25 cellular contexts compared by ENCODE assay signal in the genomic region with DNA sequence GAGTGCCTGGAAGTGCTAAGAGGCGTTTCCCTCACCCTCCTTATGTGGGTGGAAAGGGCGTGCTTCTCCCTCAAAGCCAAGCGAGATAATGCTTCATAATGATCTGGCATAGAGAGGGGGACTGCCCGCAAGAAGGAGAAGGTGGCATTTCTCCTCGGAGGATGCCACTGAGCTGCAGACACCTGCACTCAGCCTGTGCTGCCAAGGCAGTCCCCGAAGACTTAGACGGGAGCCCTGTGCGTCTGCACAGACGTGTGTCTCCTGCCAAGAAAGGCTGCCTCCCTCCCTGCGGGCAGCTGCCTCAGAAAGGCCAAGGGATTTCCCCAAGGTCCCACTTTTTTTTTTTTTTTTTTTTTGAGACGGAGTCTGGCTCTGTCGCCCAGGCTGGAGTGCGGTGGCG. TPM values are rescaled to one million over a fixed set of nuclear protein-coding genes. Genes with fewer than 3 reads are reported as not detected.
A peak's percentile ranks its signal among the peaks of the same experiment; 100 is the strongest.
DNase-seq lines count a peak whose midpoint lies in the region; ATAC-seq and TF ChIP-seq lines count a peak whose summit lies in the region.
"Had no signal": no experiment of that assay in that cellular context is flagged by ENCODE, and none has a peak within 500 bp of the region (broad histone marks: within the 10 kb centered on the region; RNA-seq: fewer than 3 reads in every experiment).

No MANE protein-coding gene starts in this region.

- H3K36me3 ChIP-seq in MG63: no peaks in the 10 kb centered on the region

- peak; percentile 10 for DNase-seq in activated CD8-positive, alpha-beta T cell treated with anti-CD3 and anti-CD28 coated beads, Interleukin-2, amount 10 ng/mL, durations not matched to agents 7 days and 5 days
- no peak for DNase-seq in activated CD8-positive, alpha-beta T cell treated with anti-CD3 and anti-CD28 coated beads for 36 hours
- DNase-seq in NCI-H2171 treated with DMSO at 0.1 percent for 48 hours (lab: John Stamatoyannopoulos, UW) (peak; percentile 51), mesenteric fat pad (ENCODE audit: low spot score) (peak; percentile 60), ureter (ENCODE audit: low spot score) (peak; percentile 18), GM10266 (ENCODE audit: extremely low spot score) (no peak), MG63 (no peak)
- DNase-seq in activated T-helper 2 cell treated with anti-CD3 and anti-CD28 coated beads, Interferon-gamma antibody, Interleukin-2, Interleukin-4, amounts not matched to agents 10 μg/mL and 5 μg/mL and 100 μg/mL, durations not matched to agents 14 hours and 24 hours and 36 hours (ENCODE audit: low spot score): no peak
- DNase-seq: CD4-positive, alpha-beta memory T cell; COR-L47; DMS53; Kasumi-1; NCI-H2029; NCI-H226; NCI-H510A; NCI-H69; SHP77; SW 1271 had no signal

- H3K4me3 ChIP-seq in MG63: no peak overlapping the region
- H3K4me3 ChIP-seq: K562 had no signal

- no peak overlapping the region for H3K27ac Mint-ChIP-seq in activated CD8-positive, alpha-beta T cell treated with anti-CD3 and anti-CD28 coated beads, Interleukin-2, amount 10 ng/mL, durations not matched to agents 7 days and 5 days
- H3K27ac Mint-ChIP-seq in activated CD8-positive, alpha-beta T cell treated with anti-CD3 and anti-CD28 coated beads for 36 hours: no peak overlapping the region
- no peak overlapping the region for H3K27ac Mint-ChIP-seq in activated T-helper 2 cell treated with anti-CD3 and anti-CD28 coated beads, Interferon-gamma antibody, Interleukin-2, Interleukin-4, amounts not matched to agents 10 μg/mL and 5 μg/mL and 100 μg/mL, durations not matched to agents 14 hours and 24 hours and 36 hours
- H3K27ac Mint-ChIP-seq: CD4-positive, alpha-beta memory T cell had no signal

- no peaks in the 10 kb centered on the region for H3K4me1 Mint-ChIP-seq in activated CD8-positive, alpha-beta T cell treated with anti-CD3 and anti-CD28 coated beads, Interleukin-2, amount 10 ng/mL, durations not matched to agents 7 days and 5 days (ENCODE audit: low read depth)
- no peaks in the 10 kb centered on the region for H3K4me1 Mint-ChIP-seq in activated CD8-positive, alpha-beta T cell treated with anti-CD3 and anti-CD28 coated beads for 36 hours (ENCODE audit: low read depth)
- no peaks in the 10 kb centered on the region for H3K4me1 Mint-ChIP-seq in activated T-helper 2 cell treated with anti-CD3 and anti-CD28 coated beads, Interferon-gamma antibody, Interleukin-2, Interleukin-4, amounts not matched to agents 10 μg/mL and 5 μg/mL and 100 μg/mL, durations not matched to agents 14 hours and 24 hours and 36 hours (ENCODE audit: low read depth)
- H3K4me1 Mint-ChIP-seq: CD4-positive, alpha-beta memory T cell had no signal

- no peak for ATAC-seq in activated CD8-positive, alpha-beta T cell treated with anti-CD3 and anti-CD28 coated beads, Interleukin-2, amount 10 ng/mL, durations not matched to agents 7 days and 5 days
- no peak for ATAC-seq in activated CD8-positive, alpha-beta T cell treated with anti-CD3 and anti-CD28 coated beads for 36 hours
- ATAC-seq: K562, Panc1 had no signal

- H3K27me3 ChIP-seq in MG63: 0 out of 2 replicates have a peak, but pooled peaks cover 2% of the 10 kb centered on the region

- H3K4me3 Mint-ChIP-seq in activated CD8-positive, alpha-beta T cell treated with anti-CD3 and anti-CD28 coated beads, Interleukin-2, amount 10 ng/mL, durations not matched to agents 7 days and 5 days: no peak overlapping the region
- H3K4me3 Mint-ChIP-seq in activated CD8-positive, alpha-beta T cell treated with anti-CD3 and anti-CD28 coated beads for 36 hours: no peak overlapping the region
- H3K4me3 Mint-ChIP-seq in activated T-helper 2 cell treated with anti-CD3 and anti-CD28 coated beads, Interferon-gamma antibody, Interleukin-2, Interleukin-4, amounts not matched to agents 10 μg/mL and 5 μg/mL and 100 μg/mL, durations not matched to agents 14 hours and 24 hours and 36 hours (ENCODE audit: low read depth): no peak overlapping the region
- H3K4me3 Mint-ChIP-seq: CD4-positive, alpha-beta memory T cell had no signal

- intact Hi-C loops in activated CD8-positive, alpha-beta T cell treated with anti-CD3 and anti-CD28 coated beads for 36 hours (cut with micrococcal nuclease): no loop called here
- intact Hi-C loops in activated T-helper 2 cell treated with anti-CD3 and anti-CD28 coated beads, Interferon-gamma antibody, Interleukin-2, Interleukin-4, amounts not matched to agents 10 μg/mL and 5 μg/mL and 100 μg/mL, durations not matched to agents 14 hours and 24 hours and 36 hours (cut with micrococcal nuclease): no loop called here

- CTCF ChIA-PET in activated CD8-positive, alpha-beta T cell treated with anti-CD3 and anti-CD28 coated beads, Interleukin-2, amount 10 ng/mL, durations not matched to agents 7 days and 5 days (lab: Charles Lee): no interaction called here
- CTCF ChIA-PET in activated CD8-positive, alpha-beta T cell treated with anti-CD3 and anti-CD28 coated beads for 36 hours (lab: Charles Lee): no interaction called here

- H3K9me3 ChIP-seq in MG63: no peaks in the 10 kb centered on the region

- TF ChIP-seq CTCF in activated CD8-positive, alpha-beta T cell treated with anti-CD3 and anti-CD28 coated beads for 36 hours (IDR thresholded peaks at IDR 0.05): no peak
- no peak for TF ChIP-seq CTCF in GM10266 (IDR thresholded peaks at IDR 0.05; ENCODE audit: control insufficient read depth, insufficient read depth, low read depth, missing control alignments)

- peaks cover 12% of the 10 kb centered on the region for H3K36me3 Mint-ChIP-seq in activated CD8-positive, alpha-beta T cell treated with anti-CD3 and anti-CD28 coated beads, Interleukin-2, amount 10 ng/mL, durations not matched to agents 7 days and 5 days (ENCODE audit: low read depth)
- H3K36me3 Mint-ChIP-seq in activated CD8-positive, alpha-beta T cell treated with anti-CD3 and anti-CD28 coated beads for 36 hours (ENCODE audit: low read depth): peaks cover 8% of the 10 kb centered on the region
- peaks cover 8% of the 10 kb centered on the region for H3K36me3 Mint-ChIP-seq in activated T-helper 2 cell treated with anti-CD3 and anti-CD28 coated beads, Interferon-gamma antibody, Interleukin-2, Interleukin-4, amounts not matched to agents 10 μg/mL and 5 μg/mL and 100 μg/mL, durations not matched to agents 14 hours and 24 hours and 36 hours (ENCODE audit: low read depth)

- peaks cover 26% of the 10 kb centered on the region for H3K27me3 Mint-ChIP-seq in activated CD8-positive, alpha-beta T cell treated with anti-CD3 and anti-CD28 coated beads, Interleukin-2, amount 10 ng/mL, durations not matched to agents 7 days and 5 days (ENCODE audit: low read depth)
- peaks cover 4% of the 10 kb centered on the region for H3K27me3 Mint-ChIP-seq in activated CD8-positive, alpha-beta T cell treated with anti-CD3 and anti-CD28 coated beads for 36 hours
- H3K27me3 Mint-ChIP-seq in activated T-helper 2 cell treated with anti-CD3 and anti-CD28 coated beads, Interferon-gamma antibody, Interleukin-2, Interleukin-4, amounts not matched to agents 10 μg/mL and 5 μg/mL and 100 μg/mL, durations not matched to agents 14 hours and 24 hours and 36 hours (ENCODE audit: low read depth): peaks cover 10% of the 10 kb centered on the region

- POLR2A ChIA-PET in activated CD8-positive, alpha-beta T cell treated with anti-CD3 and anti-CD28 coated beads, Interleukin-2, amount 10 ng/mL, durations not matched to agents 7 days and 5 days (lab: Charles Lee): no interaction called here
- POLR2A ChIA-PET in activated CD8-positive, alpha-beta T cell treated with anti-CD3 and anti-CD28 coated beads for 36 hours (lab: Charles Lee): no interaction called here

- H3K9me3 Mint-ChIP-seq in activated CD8-positive, alpha-beta T cell treated with anti-CD3 and anti-CD28 coated beads, Interleukin-2, amount 10 ng/mL, durations not matched to agents 7 days and 5 days (ENCODE audit: insufficient read depth): no peaks in the 10 kb centered on the region
- H3K9me3 Mint-ChIP-seq in activated CD8-positive, alpha-beta T cell treated with anti-CD3 and anti-CD28 coated beads for 36 hours: no peaks in the 10 kb centered on the region
- H3K9me3 Mint-ChIP-seq in activated T-helper 2 cell treated with anti-CD3 and anti-CD28 coated beads, Interferon-gamma antibody, Interleukin-2, Interleukin-4, amounts not matched to agents 10 μg/mL and 5 μg/mL and 100 μg/mL, durations not matched to agents 14 hours and 24 hours and 36 hours: no peaks in the 10 kb centered on the region
- H3K9me3 Mint-ChIP-seq: CD4-positive, alpha-beta memory T cell had no signal

RNA-seq across cellular contexts. Expression of a gene that starts 48.1 kb away (rescaled TPM):
- not detected for total RNA-seq in activated CD8-positive, alpha-beta T cell treated with anti-CD3 and anti-CD28 coated beads, Interleukin-2, amount 10 ng/mL, durations not matched to agents 7 days and 5 days
- not detected for total RNA-seq in activated CD8-positive, alpha-beta T cell treated with anti-CD3 and anti-CD28 coated beads for 36 hours
- not detected for total RNA-seq in mesenteric fat pad
- total RNA-seq in ureter: not detected
- not detected in 2 replicates for total RNA-seq in MG63 (2014; rRNA removed; shearing (Covaris generic); ENCODE audit: low replicate concordance)
- not detected in 2 replicates for total RNA-seq in activated T-helper 2 cell treated with anti-CD3 and anti-CD28 coated beads, Interferon-gamma antibody, Interleukin-2, Interleukin-4, amounts not matched to agents 10 μg/mL and 5 μg/mL and 100 μg/mL, durations not matched to agents 14 hours and 24 hours and 36 hours
- total RNA-seq: A172; CD4-positive, alpha-beta memory T cell; Daoy; G401; K562; M059J; OCI-LY7 had no signal

Comparison
In these comparisons a context has a peak if more than half of its experiments do, and no peak if none do; other contexts are left out.
1. DNase-seq: peak in activated CD8-positive, alpha-beta T cell treated with anti-CD3 and anti-CD28 coated beads, Interleukin-2, amount 10 ng/mL, durations not matched to agents 7 days and 5 days (single experiment), NCI-H2171 treated with DMSO at 0.1 percent for 48 hours (single experiment), mesenteric fat pad (single experiment) and ureter (single experiment); none in activated CD8-positive, alpha-beta T cell treated with anti-CD3 and anti-CD28 coated beads for 36 hours (single experiment), GM10266 (single experiment), MG63 (single experiment) and activated T-helper 2 cell treated with anti-CD3 and anti-CD28 coated beads, Interferon-gamma antibody, Interleukin-2, Interleukin-4, amounts not matched to agents 10 μg/mL and 5 μg/mL and 100 μg/mL, durations not matched to agents 14 hours and 24 hours and 36 hours (single experiment).